29 cellular contexts compared by ENCODE assay signal in the genomic region with DNA sequence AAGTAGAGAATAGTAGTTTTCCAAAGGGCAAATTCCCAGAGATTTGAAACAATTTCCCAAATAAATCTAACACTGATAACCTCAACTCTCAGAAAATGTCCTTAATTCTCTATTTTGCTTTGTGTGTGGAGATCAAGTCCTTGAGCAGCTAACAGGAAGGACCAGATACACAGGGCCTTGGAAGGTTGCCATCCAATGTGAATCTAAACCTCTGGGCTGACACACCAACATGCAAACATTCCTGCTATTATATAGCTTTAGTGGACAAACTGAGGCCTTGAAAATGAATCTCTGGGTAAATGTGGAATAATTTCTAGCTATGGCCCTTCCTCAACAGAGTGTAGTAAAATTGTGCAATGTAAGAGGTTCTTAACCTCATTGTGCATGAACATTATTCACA. TPM values are rescaled to one million over a fixed set of nuclear protein-coding genes. Genes with fewer than 3 reads are reported as not detected.
DNase-seq lines count a peak whose midpoint lies in the region; ATAC-seq and TF ChIP-seq lines count a peak whose summit lies in the region.
"Had no signal": no experiment of that assay in that cellular context is flagged by ENCODE, and none has a peak within 500 bp of the region (broad histone marks: within the 10 kb centered on the region; RNA-seq: fewer than 3 reads in every experiment).

No MANE protein-coding gene starts in this region.

- no peak overlapping the region for H3K4me2 ChIP-seq in IMR-90 (ENCODE audit: low read depth, low read length)
- H3K4me2 ChIP-seq: PC-9, smooth muscle cell had no signal

- H3K9me3 ChIP-seq in IMR-90 (ENCODE audit: control insufficient read depth, insufficient read depth, low read length) (no peaks in the 10 kb centered on the region), left ventricle myocardium inferior (replicated peaks) (no peaks in the 10 kb centered on the region)
- H3K9me3 ChIP-seq: ascending aorta, gastrocnemius medialis, left lung had no signal

- H2BK120ac ChIP-seq in IMR-90 (ENCODE audit: low read depth, low read length) = no peak overlapping the region

- no peak overlapping the region for H4K8ac ChIP-seq in IMR-90 (ENCODE audit: low read depth in 2 of 2, low read length in 2 of 2)

- no peaks in the 10 kb centered on the region for H3K9me1 ChIP-seq in IMR-90 (ENCODE audit: insufficient read depth, low read length)

- H2BK20ac ChIP-seq in IMR-90 (ENCODE audit: low read depth, low read length) = no peak overlapping the region

- no peak for TF ChIP-seq RAD21 in IMR-90 (IDR thresholded peaks at IDR 0.05; ENCODE audit: low read length)

- H3K18ac ChIP-seq in IMR-90 (ENCODE audit: low read depth, low read length) = no peak overlapping the region

- no peak overlapping the region for H3K56ac ChIP-seq in IMR-90 (ENCODE audit: extremely low read depth, insufficient read depth, low read length)

- H2BK15ac ChIP-seq in IMR-90 (ENCODE audit: low read depth, low read length) = no peak overlapping the region

- no peak overlapping the region for H3K23ac ChIP-seq in IMR-90 (ENCODE audit: low read depth, low read length)

- dilution Hi-C loops in IMR-90 (cut with HindIII; ENCODE audit: low sequenced_read_pairs, unreplicated experiment) = no loop called here

- H3K27me3 ChIP-seq in IMR-90 (ENCODE audit: control insufficient read depth, insufficient read depth, low read length) (peaks cover 15% of the 10 kb centered on the region), left ventricle myocardium inferior (ENCODE audit: low read depth) (peaks cover 28% of the 10 kb centered on the region)
- H3K27me3 ChIP-seq: ascending aorta, gastrocnemius medialis, left lung had no signal

- H3K36me3 ChIP-seq in IMR-90 (ENCODE audit: control insufficient read depth, insufficient read depth, low read length) (no peaks in the 10 kb centered on the region), left ventricle myocardium inferior (no peaks in the 10 kb centered on the region)
- H3K36me3 ChIP-seq: ascending aorta, gastrocnemius medialis, left lung had no signal

- no peak for TF ChIP-seq POLR2A in IMR-90 (IDR thresholded peaks at IDR 0.05; ENCODE audit: low read depth, low read length)

- no peak overlapping the region for H2AK5ac ChIP-seq in IMR-90 (ENCODE audit: low read depth, low read length)

- in situ Hi-C loops in IMR-90 (cut with MboI; ENCODE audit: low sequenced_read_pairs) = no loop called here
- in situ Hi-C loops in astrocyte of the spinal cord (cut with HindIII; ENCODE audit: low sequenced_read_pairs) = no loop called here

- POLR2A ChIA-PET in IMR-90 (lab: Charles Lee; ENCODE audit: unreplicated experiment) = no interaction called here

- no peak overlapping the region for H4K5ac ChIP-seq in IMR-90 (ENCODE audit: low read depth, low read length)

- no peak for TF ChIP-seq CTCF in IMR-90 (conservative IDR thresholded peaks at IDR 0.05; ENCODE audit: low read depth, low read length)
- no peak for TF ChIP-seq CTCF in astrocyte of the spinal cord (IDR thresholded peaks at IDR 0.05; ENCODE audit: low read depth, low read length)
- no peak for TF ChIP-seq CTCF in left ventricle myocardium inferior (IDR thresholded peaks at IDR 0.05; ENCODE audit: borderline replicate concordance)

- no peak overlapping the region for H3K14ac ChIP-seq in IMR-90 (replicated peaks; ENCODE audit: low read depth, low read length)

- BruUV-seq in IMR-90 (replicated peaks; lab: Mats Ljungman, UMichigan) = no TSS peak

- no peak overlapping the region for H3K4me3 ChIP-seq in IMR-90 (ENCODE audit: insufficient read depth, low read depth, low read length)
- no peak overlapping the region for H3K4me3 ChIP-seq in astrocyte of the spinal cord (ENCODE audit: low read depth, low read length)
- H3K4me3 ChIP-seq in left ventricle myocardium inferior = no peak overlapping the region
- H3K4me3 ChIP-seq: ascending aorta, gastrocnemius medialis, left lung, PC-9, smooth muscle cell had no signal

- H3K27ac ChIP-seq in IMR-90 (ENCODE audit: insufficient read depth, low read length) = no peak overlapping the region
- no peak overlapping the region for H3K27ac ChIP-seq in left ventricle myocardium inferior (replicated peaks)
- H3K27ac ChIP-seq: ascending aorta, gastrocnemius medialis, left lung, PC-9 had no signal

- H2AK9ac ChIP-seq in IMR-90 (replicated peaks; ENCODE audit: low read depth, low read length, poor library complexity) = no peak overlapping the region

- no peak overlapping the region for H3K9ac ChIP-seq in IMR-90 (ENCODE audit: low read depth, low read length)

- H3K79me1 ChIP-seq in IMR-90 (ENCODE audit: low read depth in 1 of 2, low read length in 2 of 2) = no peaks in the 10 kb centered on the region

- intact Hi-C loops in IMR-90 (cut with micrococcal nuclease) (no loop called here), left ventricle myocardium inferior (cut with micrococcal nuclease) (no loop called here)

- CTCF ChIA-PET in IMR-90 (lab: Yijun Ruan, JAX) = no interaction called here

- H3K4ac ChIP-seq in IMR-90 (ENCODE audit: low read depth, low read length) = no peak overlapping the region

- no peak overlapping the region for H2AFZ ChIP-seq in IMR-90 (replicated peaks; ENCODE audit: low read length, poor library complexity)
- H2AFZ ChIP-seq: PC-9 had no signal

- no peak overlapping the region for H2BK5ac ChIP-seq in IMR-90 (ENCODE audit: low read depth, low read length, poor library complexity, severe bottlenecking)

- no peak for ATAC-seq in IMR-90 (ENCODE audit: low read depth)
- ATAC-seq: activated CD4-positive, CD25-positive, alpha-beta regulatory T cell treated with anti-CD3 and anti-CD28 coated beads, Interleukin-2, amount 50 U/mL, for 24 hours; CD8-positive, alpha-beta T cell; gastrocnemius medialis; HCT116; left lung; naive thymus-derived CD4-positive, alpha-beta T cell had no signal

- no peak overlapping the region for H4K91ac ChIP-seq in IMR-90 (ENCODE audit: insufficient read depth, low read depth, low read length)

- H3K4me1 ChIP-seq in IMR-90 (ENCODE audit: control insufficient read depth, insufficient read depth, low read length) = peaks cover 1% of the 10 kb centered on the region; the same call in 1 of the 2 replicates
- H3K4me1 ChIP-seq in left ventricle myocardium inferior = peaks cover 5% of the 10 kb centered on the region
- H3K4me1 ChIP-seq: ascending aorta had no signal

- H4K20me1 ChIP-seq in IMR-90 (ENCODE audit: insufficient read depth, low read length) = no peaks in the 10 kb centered on the region

- DNase-seq in DMS153 (lab: John Stamatoyannopoulos, UW) = peak; percentile 3
- no peak for DNase-seq in DMS153 treated with DMSO at 0.1 percent for 48 hours (lab: John Stamatoyannopoulos, UW; ENCODE audit: unreplicated experiment)
- DNase-seq in IMR-90 = peak; percentile 26
- peak; percentile 23 for DNase-seq in astrocyte of the spinal cord (ENCODE audit: low read depth, low spot score)
- peak; percentile 59 for DNase-seq in iris pigment epithelial cell (ENCODE audit: low read depth)
- no peak for DNase-seq in left ventricle myocardium inferior
- no peak for DNase-seq in activated gamma-delta T cell treated with Interleukin-2 at 50 U/mL for 16 hours
- DNase-seq in NCI-H524 (lab: John Stamatoyannopoulos, UW) = no peak
- DNase-seq: 8988T; activated CD4-positive, alpha-beta memory T cell treated with anti-CD3 and anti-CD28 coated beads for 36 hours; activated naive CD8-positive, alpha-beta T cell treated with anti-CD3 and anti-CD28 coated beads for 36 hours; AML-193; CD8-positive, alpha-beta T cell; DND-41; effector CD4-positive, alpha-beta T cell; erythroblast; gastrocnemius medialis; hippocampal formation; left lung; naive thymus-derived CD4-positive, alpha-beta T cell; NCI-H1105 treated with DMSO at 0.1 percent for 48 hours; nucleus accumbens; PC-9; SIG-M5; stimulated activated CD4-positive, alpha-beta T cell treated with anti-CD3 and anti-CD28 coated beads, Interleukin-2, amount 100 ng/mL, for 24 hours had no signal

TF ChIP-seq in IMR-90, 13 proteins besides CTCF, POLR2A, EP300 and RAD21:
- TF ChIP-seq CEBPB (IDR thresholded peaks at IDR 0.05; ENCODE audit: low read depth, low read length) = peak; percentile 33; the same call in 1 of the 2 replicates
- no peak for TF ChIP-seq BHLHE40 (IDR thresholded peaks at IDR 0.05; ENCODE audit: low read depth, low read length)
- no peak for TF ChIP-seq RCOR1 (IDR thresholded peaks at IDR 0.05; ENCODE audit: insufficient replicate concordance, low read length)

RNA-seq across cellular contexts. Expression of a gene that starts 44.1 kb away (rescaled TPM):
- total RNA-seq in IMR-90 (2012; rRNA removed) = 34.2 and 37.5 TPM in 2 replicates
- polyA plus RNA-seq in IMR-90 (2012; rRNA removed) = 13.1 and 14.6 TPM in 2 replicates
- polyA plus RNA-seq in IMR-90 (2012; cell fraction: cytosol; rRNA removed) = 4.0 and 6.2 TPM in 2 replicates
- polyA plus RNA-seq in IMR-90 (2012; cell fraction: nucleus; rRNA removed; ENCODE audit: low replicate concordance) = 4.2 and 32.9 TPM in 2 replicates
- 29.6 TPM for total RNA-seq in left ventricle myocardium inferior

Comparison
In these comparisons a context has a peak if more than half of its experiments do, and no peak if none do; other contexts are left out.
1. DNase-seq: peak in DMS153 (single experiment), IMR-90 (single experiment), astrocyte of the spinal cord (single experiment) and iris pigment epithelial cell (single experiment); none in DMS153 treated with DMSO at 0.1 percent for 48 hours (single experiment), left ventricle myocardium inferior (single experiment), activated gamma-delta T cell treated with Interleukin-2 at 50 U/mL for 16 hours (single experiment) and NCI-H524 (0 of 2).